ENCODE assay signal across 1 cellular context in the genomic region with DNA sequence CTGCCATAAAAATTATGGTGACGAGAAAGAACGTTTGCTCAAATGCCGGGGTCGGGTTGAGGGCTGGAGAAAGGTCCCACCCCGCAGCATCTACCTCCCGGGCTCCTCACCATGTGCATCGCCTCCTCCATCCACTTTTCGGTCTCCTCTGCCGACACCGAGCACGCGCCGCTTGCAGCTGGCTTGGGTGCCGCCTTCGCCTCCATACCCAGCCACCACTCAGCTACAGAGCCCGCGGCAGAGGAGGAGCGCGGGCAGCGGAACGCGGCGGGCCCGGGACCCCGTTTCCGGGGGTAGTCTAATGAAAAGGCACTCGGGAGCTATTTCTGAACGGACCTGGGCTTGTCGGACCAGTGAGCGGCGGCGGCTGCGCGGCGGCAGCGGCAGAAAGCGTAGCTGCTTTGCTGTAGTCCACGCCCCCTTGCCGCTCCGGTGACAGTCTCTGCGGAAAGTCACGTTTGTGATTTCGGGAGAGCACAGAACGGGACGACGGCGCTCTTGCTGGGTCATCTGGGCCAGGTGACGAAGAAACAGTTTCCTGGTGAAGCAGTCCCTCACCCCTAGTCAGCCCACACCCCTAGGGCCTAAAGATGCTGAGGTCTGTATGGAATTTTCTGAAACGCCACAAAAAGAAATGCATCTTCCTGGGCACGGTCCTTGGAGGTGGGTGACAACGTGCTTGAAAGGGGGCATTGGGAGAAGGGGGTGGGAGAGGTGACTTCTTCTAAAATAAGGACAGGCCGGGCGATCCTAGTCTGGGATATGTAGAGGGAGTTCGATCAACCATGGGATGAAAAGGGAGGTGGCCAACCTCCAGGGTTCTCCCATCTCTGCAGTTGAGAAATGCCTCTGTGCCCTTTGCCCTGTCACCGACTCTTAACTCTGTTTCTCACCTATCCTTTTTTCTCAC.
A peak's percentile ranks its signal among the peaks of the same experiment; 100 is the strongest.
TF ChIP-seq lines count a peak whose summit lies in the region.

A gene (minus strand): TSS at position 243 of the 910 bp plus-strand sequence. CDS start 37 bp downstream, at position 206.
A gene with protein sequence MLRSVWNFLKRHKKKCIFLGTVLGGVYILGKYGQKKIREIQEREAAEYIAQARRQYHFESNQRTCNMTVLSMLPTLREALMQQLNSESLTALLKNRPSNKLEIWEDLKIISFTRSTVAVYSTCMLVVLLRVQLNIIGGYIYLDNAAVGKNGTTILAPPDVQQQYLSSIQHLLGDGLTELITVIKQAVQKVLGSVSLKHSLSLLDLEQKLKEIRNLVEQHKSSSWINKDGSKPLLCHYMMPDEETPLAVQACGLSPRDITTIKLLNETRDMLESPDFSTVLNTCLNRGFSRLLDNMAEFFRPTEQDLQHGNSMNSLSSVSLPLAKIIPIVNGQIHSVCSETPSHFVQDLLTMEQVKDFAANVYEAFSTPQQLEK (plus strand): TSS at position 353 of the 910 bp plus-strand sequence. CDS start 238 bp downstream, at position 591.

TF ChIP-seq in K562, 482 proteins besides CTCF, POLR2A, EP300 and RAD21 (continued from another document and continues in another):
- TF ChIP-seq, protein P1, sequence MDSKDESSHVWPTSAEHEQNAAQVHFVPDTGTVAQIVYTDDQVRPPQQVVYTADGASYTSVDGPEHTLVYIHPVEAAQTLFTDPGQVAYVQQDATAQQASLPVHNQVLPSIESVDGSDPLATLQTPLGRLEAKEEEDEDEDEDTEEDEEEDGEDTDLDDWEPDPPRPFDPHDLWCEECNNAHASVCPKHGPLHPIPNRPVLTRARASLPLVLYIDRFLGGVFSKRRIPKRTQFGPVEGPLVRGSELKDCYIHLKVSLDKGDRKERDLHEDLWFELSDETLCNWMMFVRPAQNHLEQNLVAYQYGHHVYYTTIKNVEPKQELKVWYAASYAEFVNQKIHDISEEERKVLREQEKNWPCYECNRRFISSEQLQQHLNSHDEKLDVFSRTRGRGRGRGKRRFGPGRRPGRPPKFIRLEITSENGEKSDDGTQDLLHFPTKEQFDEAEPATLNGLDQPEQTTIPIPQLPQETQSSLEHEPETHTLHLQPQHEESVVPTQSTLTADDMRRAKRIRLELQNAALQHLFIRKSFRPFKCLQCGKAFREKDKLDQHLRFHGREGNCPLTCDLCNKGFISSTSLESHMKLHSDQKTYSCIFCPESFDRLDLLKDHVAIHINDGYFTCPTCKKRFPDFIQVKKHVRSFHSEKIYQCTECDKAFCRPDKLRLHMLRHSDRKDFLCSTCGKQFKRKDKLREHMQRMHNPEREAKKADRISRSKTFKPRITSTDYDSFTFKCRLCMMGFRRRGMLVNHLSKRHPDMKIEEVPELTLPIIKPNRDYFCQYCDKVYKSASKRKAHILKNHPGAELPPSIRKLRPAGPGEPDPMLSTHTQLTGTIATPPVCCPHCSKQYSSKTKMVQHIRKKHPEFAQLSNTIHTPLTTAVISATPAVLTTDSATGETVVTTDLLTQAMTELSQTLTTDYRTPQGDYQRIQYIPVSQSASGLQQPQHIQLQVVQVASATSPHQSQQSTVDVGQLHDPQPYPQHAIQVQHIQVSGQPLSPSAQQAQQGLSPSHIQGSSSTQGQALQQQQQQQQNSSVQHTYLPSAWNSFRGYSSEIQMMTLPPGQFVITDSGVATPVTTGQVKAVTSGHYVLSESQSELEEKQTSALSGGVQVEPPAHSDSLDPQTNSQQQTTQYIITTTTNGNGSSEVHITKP (IDR thresholded peaks at IDR 0.05; ENCODE audit: partially characterized antibody) = peak; percentile 45
- TF ChIP-seq KLF13 (tag; IDR thresholded peaks at IDR 0.05; ENCODE audit: borderline replicate concordance, low read depth) (peak; percentile 94; the same call in 1 of the 2 replicates), XRCC5 (IDR thresholded peaks at IDR 0.05; ENCODE audit: low read depth, low read length) (peak; percentile 100), ELF2 (CRISPR knock-in tag; IDR thresholded peaks at IDR 0.05) (peak; percentile 76), ZNF644 (tag; IDR thresholded peaks at IDR 0.05; ENCODE audit: low read depth) (0 out of 2 replicates have a peak, but pooled peaks have one; percentile 28), ZNF696 (CRISPR knock-in tag; conservative IDR thresholded peaks at IDR 0.05) (no peak), RCOR1 (IDR thresholded peaks at IDR 0.05; ENCODE audit: borderline replicate concordance in 1 of 2, low read depth in 2 of 2, low read length in 2 of 2) (peak; percentile 64 to 67; a peak in 2 of 4 replicates), TRIM28 (IDR thresholded peaks at IDR 0.05) (peak; percentile 49; the same call in 1 of the 2 replicates), BRD4 (IDR thresholded peaks at IDR 0.05) (0 out of 2 replicates have a peak, but pooled peaks have one; percentile 60), TAF9B (IDR thresholded peaks at IDR 0.05; ENCODE audit: partially characterized antibody) (peak; percentile 97), ZNF175 (CRISPR knock-in tag; IDR thresholded peaks at IDR 0.05; ENCODE audit: low read depth) (peak; percentile 29; the same call in 1 of the 2 replicates), ZZZ3 (IDR thresholded peaks at IDR 0.05) (no peak), PCBP1 (IDR thresholded peaks at IDR 0.05; ENCODE audit: low read depth, low read length, poor library complexity, severe bottlenecking) (peak; percentile 97), NFXL1 (CRISPR knock-in tag; IDR thresholded peaks at IDR 0.05) (no peak), FOXA3 (CRISPR knock-in tag; conservative IDR thresholded peaks at IDR 0.05 in 1 of 2, IDR thresholded peaks at IDR 0.05 in 1 of 2) (peak; percentile 2 to 4; a peak in 1 of 4 replicates), JUN (IDR thresholded peaks at IDR 0.05; ENCODE audit: borderline replicate concordance, low read depth, low read length) (peak; percentile 81; the same call in 1 of the 2 replicates), JUN (CRISPR knock-in tag; IDR thresholded peaks at IDR 0.05; ENCODE audit: borderline replicate concordance) (no peak), ESRRA (IDR thresholded peaks at IDR 0.05; ENCODE audit: borderline replicate concordance, low read depth) (peak; percentile 75), MEF2A (IDR thresholded peaks at IDR 0.05; ENCODE audit: control insufficient read depth, low read depth, low read length) (peak; percentile 69), DIDO1 (tag; IDR thresholded peaks at IDR 0.05; ENCODE audit: low read depth) (peak; percentile 99), GTF2E2 (tag; IDR thresholded peaks at IDR 0.05) (peak; percentile 66; the same call in 1 of the 2 replicates), L3MBTL2 (IDR thresholded peaks at IDR 0.05) (peak; percentile 80), CREM (IDR thresholded peaks at IDR 0.05; ENCODE audit: low read depth) (peak; percentile 91), SMARCA5 (IDR thresholded peaks at IDR 0.05) (no peak), SOX6 (IDR thresholded peaks at IDR 0.05) (peak; percentile 83), CAMTA2 (CRISPR knock-in tag; conservative IDR thresholded peaks at IDR 0.05) (no peak), ZNF778 (CRISPR knock-in tag; IDR thresholded peaks at IDR 0.05) (no peak), TAF15 (IDR thresholded peaks at IDR 0.05; ENCODE audit: low read depth, low read length) (no peak), CBFA2T3 (IDR thresholded peaks at IDR 0.05) (no peak), MED1 (CRISPR knock-in tag; IDR thresholded peaks at IDR 0.05; ENCODE audit: borderline replicate concordance) (0 out of 2 replicates have a peak, but pooled peaks have one; percentile 86), ZNF282 (CRISPR knock-in tag; IDR thresholded peaks at IDR 0.05) (0 out of 2 replicates have a peak, but pooled peaks have one; percentile 15), NCOA4 (IDR thresholded peaks at IDR 0.05; ENCODE audit: partially characterized antibody) (no peak), EP400 (IDR thresholded peaks at IDR 0.05) (peak; percentile 90), SRSF1 (IDR thresholded peaks at IDR 0.05; ENCODE audit: low read depth, low read length) (peak; percentile 90; the same call in 1 of the 2 replicates), ZNF76 (CRISPR knock-in tag; IDR thresholded peaks at IDR 0.05; ENCODE audit: borderline replicate concordance) (peak; percentile 24; the same call in 1 of the 2 replicates), POLR3A (IDR thresholded peaks at IDR 0.05; ENCODE audit: borderline replicate concordance, extremely low read depth, insufficient read depth, insufficient read length) (no peak), POU5F1 (IDR thresholded peaks at IDR 0.05; ENCODE audit: borderline replicate concordance, low read depth, low read length, partially characterized antibody) (peak; percentile 63), FIP1L1 (IDR thresholded peaks at IDR 0.05; ENCODE audit: low read depth, low read length, poor library complexity, severe bottlenecking) (peak; percentile 99), JUNB (CRISPR knock-in tag; conservative IDR thresholded peaks at IDR 0.05) (0 out of 2 replicates have a peak, but pooled peaks have one; percentile 27), CBFB (CRISPR knock-in tag; IDR thresholded peaks at IDR 0.05) (peak; percentile 58), ZFP36 (IDR thresholded peaks at IDR 0.05; ENCODE audit: low read depth, low read length, partially characterized antibody) (peak; percentile 9), BCOR (IDR thresholded peaks at IDR 0.05) (peak; percentile 78), ERF (CRISPR knock-in tag; IDR thresholded peaks at IDR 0.05) (peak; percentile 13; the same call in 1 of the 2 replicates), MTA2 (IDR thresholded peaks at IDR 0.05; ENCODE audit: low read depth) (no peak), PML (IDR thresholded peaks at IDR 0.05; ENCODE audit: low read length) (peak; percentile 79; the same call in 1 of the 2 replicates), MEIS2 (IDR thresholded peaks at IDR 0.05; ENCODE audit: partially characterized antibody) (peak; percentile 57), C11orf30 (IDR thresholded peaks at IDR 0.05; ENCODE audit: low read depth) (peak; percentile 99), ZC3H4 (CRISPR knock-in tag; IDR thresholded peaks at IDR 0.05; ENCODE audit: borderline replicate concordance) (no peak; the same call in 1 of the 2 replicates)
- TF ChIP-seq, protein P2, sequence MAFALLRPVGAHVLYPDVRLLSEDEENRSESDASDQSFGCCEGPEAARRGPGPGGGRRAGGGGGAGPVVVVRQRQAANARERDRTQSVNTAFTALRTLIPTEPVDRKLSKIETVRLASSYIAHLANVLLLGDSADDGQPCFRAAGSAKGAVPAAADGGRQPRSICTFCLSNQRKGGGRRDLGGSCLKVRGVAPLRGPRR (CRISPR knock-in tag; IDR thresholded peaks at IDR 0.05) = no peak
- TF ChIP-seq, protein P3, sequence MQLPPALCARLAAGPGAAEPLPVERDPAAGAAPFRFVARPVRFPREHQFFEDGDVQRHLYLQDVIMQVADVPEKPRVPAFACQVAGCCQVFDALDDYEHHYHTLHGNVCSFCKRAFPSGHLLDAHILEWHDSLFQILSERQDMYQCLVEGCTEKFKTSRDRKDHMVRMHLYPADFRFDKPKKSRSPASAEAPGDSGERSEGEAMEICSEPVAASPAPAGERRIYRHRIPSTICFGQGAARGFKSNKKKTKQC (CRISPR knock-in tag; IDR thresholded peaks at IDR 0.05) = peak; percentile 86; the same call in 1 of the 2 replicates
- TF ChIP-seq, protein P4, sequence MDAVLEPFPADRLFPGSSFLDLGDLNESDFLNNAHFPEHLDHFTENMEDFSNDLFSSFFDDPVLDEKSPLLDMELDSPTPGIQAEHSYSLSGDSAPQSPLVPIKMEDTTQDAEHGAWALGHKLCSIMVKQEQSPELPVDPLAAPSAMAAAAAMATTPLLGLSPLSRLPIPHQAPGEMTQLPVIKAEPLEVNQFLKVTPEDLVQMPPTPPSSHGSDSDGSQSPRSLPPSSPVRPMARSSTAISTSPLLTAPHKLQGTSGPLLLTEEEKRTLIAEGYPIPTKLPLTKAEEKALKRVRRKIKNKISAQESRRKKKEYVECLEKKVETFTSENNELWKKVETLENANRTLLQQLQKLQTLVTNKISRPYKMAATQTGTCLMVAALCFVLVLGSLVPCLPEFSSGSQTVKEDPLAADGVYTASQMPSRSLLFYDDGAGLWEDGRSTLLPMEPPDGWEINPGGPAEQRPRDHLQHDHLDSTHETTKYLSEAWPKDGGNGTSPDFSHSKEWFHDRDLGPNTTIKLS (IDR thresholded peaks at IDR 0.05; ENCODE audit: borderline replicate concordance, low read depth) = 0 out of 2 replicates have a peak, but pooled peaks have one; percentile 43
- TF ChIP-seq, protein P5, sequence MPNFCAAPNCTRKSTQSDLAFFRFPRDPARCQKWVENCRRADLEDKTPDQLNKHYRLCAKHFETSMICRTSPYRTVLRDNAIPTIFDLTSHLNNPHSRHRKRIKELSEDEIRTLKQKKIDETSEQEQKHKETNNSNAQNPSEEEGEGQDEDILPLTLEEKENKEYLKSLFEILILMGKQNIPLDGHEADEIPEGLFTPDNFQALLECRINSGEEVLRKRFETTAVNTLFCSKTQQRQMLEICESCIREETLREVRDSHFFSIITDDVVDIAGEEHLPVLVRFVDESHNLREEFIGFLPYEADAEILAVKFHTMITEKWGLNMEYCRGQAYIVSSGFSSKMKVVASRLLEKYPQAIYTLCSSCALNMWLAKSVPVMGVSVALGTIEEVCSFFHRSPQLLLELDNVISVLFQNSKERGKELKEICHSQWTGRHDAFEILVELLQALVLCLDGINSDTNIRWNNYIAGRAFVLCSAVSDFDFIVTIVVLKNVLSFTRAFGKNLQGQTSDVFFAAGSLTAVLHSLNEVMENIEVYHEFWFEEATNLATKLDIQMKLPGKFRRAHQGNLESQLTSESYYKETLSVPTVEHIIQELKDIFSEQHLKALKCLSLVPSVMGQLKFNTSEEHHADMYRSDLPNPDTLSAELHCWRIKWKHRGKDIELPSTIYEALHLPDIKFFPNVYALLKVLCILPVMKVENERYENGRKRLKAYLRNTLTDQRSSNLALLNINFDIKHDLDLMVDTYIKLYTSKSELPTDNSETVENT (CRISPR knock-in tag; IDR thresholded peaks at IDR 0.05) = 0 out of 2 replicates have a peak, but pooled peaks have one; percentile 65
- TF ChIP-seq, protein P6, sequence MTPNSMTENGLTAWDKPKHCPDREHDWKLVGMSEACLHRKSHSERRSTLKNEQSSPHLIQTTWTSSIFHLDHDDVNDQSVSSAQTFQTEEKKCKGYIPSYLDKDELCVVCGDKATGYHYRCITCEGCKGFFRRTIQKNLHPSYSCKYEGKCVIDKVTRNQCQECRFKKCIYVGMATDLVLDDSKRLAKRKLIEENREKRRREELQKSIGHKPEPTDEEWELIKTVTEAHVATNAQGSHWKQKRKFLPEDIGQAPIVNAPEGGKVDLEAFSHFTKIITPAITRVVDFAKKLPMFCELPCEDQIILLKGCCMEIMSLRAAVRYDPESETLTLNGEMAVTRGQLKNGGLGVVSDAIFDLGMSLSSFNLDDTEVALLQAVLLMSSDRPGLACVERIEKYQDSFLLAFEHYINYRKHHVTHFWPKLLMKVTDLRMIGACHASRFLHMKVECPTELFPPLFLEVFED (CRISPR knock-in tag; conservative IDR thresholded peaks at IDR 0.05) = no peak
- TF ChIP-seq, protein P7, sequence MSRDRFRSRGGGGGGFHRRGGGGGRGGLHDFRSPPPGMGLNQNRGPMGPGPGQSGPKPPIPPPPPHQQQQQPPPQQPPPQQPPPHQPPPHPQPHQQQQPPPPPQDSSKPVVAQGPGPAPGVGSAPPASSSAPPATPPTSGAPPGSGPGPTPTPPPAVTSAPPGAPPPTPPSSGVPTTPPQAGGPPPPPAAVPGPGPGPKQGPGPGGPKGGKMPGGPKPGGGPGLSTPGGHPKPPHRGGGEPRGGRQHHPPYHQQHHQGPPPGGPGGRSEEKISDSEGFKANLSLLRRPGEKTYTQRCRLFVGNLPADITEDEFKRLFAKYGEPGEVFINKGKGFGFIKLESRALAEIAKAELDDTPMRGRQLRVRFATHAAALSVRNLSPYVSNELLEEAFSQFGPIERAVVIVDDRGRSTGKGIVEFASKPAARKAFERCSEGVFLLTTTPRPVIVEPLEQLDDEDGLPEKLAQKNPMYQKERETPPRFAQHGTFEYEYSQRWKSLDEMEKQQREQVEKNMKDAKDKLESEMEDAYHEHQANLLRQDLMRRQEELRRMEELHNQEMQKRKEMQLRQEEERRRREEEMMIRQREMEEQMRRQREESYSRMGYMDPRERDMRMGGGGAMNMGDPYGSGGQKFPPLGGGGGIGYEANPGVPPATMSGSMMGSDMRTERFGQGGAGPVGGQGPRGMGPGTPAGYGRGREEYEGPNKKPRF (IDR thresholded peaks at IDR 0.05; ENCODE audit: low read depth, low read length) = no peak
